9 cellular contexts compared by ENCODE assay signal in the genomic region with DNA sequence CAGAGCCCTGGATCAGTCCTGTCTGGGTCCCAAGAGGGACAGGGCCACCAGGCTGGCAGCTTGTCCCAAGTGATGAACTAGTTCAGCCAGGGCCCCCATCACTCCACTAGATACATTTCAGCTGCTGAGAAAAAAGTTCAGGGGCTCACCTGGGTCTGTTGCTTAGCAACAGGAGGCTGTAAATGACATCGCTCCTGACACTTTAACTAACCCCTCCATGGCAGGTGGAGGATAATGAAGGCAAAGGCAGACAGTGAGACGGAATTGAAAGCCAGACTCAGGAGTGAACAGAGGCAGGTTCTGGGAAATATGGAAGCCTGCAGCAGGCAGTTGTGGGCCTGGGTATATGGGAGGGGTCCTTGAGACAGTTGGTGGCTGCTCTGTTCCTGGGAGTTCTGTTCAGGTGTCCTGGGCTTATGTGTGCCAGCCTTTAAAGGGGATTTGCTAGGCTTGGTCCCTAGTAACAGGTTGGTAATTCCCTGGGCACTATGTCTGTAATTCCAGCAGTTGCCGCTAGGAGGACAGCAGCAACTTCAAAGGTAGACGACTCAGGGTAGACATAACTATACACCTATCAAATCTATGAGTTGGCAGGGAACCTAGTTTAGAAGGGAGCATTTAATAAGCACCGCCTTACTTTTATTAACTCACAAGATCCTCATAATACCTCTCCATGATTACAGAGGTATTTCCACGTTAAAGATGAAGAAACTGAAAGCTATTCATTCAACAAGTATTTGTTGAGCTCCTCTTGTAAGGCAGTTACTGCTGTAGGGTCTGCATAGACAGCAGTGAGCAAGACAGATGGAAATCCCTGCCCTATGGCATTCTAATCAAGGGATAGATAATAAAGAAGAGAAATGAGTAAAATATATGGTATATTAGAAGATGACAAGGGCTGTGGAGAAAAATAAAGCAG.
A peak's percentile ranks its signal among the peaks of the same experiment; 100 is the strongest.
DNase-seq lines count a peak whose midpoint lies in the region; ATAC-seq and TF ChIP-seq lines count a peak whose summit lies in the region.
"Had no signal": no experiment of that assay in that cellular context is flagged by ENCODE, and none has a peak within 500 bp of the region (broad histone marks: within the 10 kb centered on the region; RNA-seq: fewer than 3 reads in every experiment).

No MANE protein-coding gene starts in this region.

- peak; percentile 80 for TF ChIP-seq CTCF in fibroblast of villous mesenchyme (IDR thresholded peaks at IDR 0.05; ENCODE audit: insufficient read depth, low read depth, low read length)

- DNase-seq in NCI-H187 (lab: John Stamatoyannopoulos, UW) (peak; percentile 5 to 19), NCI-H187 treated with DMSO at 0.1 percent for 48 hours (lab: John Stamatoyannopoulos, UW) (no peak), NCI-H460 (ENCODE audit: extremely low read depth, low read depth) (peak; percentile 40), fibroblast of villous mesenchyme (ENCODE audit: low read depth) (peak; percentile 41), ecto neural progenitor cell (ENCODE audit: low spot score) (no peak)
- peak; percentile 39 for DNase-seq in activated CD8-positive, alpha-beta memory T cell treated with anti-CD3 and anti-CD28 coated beads, Interleukin-2, amount 50 U/mL, for 24 hours (ENCODE audit: extremely low read depth)
- peak; percentile 44 to 59 (median 56) for DNase-seq in stimulated activated CD4-positive, alpha-beta T cell treated with anti-CD3 and anti-CD28 coated beads, Interleukin-12 subunit alpha, Interleukin-12 subunit beta, amount 100 ng/mL, for 48 hours (ENCODE audit: low read depth in 2 of 3, low spot score in 1 of 3)

- no peak for ATAC-seq in GM19328 (IDR thresholded peaks at IDR 0.05; ENCODE audit: unreplicated experiment)

- no peak overlapping the region for H3K4me3 ChIP-seq in fibroblast of villous mesenchyme (ENCODE audit: low read depth, low read length)
- H3K4me3 ChIP-seq: BLaER1 had no signal

Comparison
In these comparisons a context has a peak if more than half of its experiments do, and no peak if none do; other contexts are left out.
1. DNase-seq: peak in NCI-H187 (2 of 2), NCI-H460 (single experiment), activated CD8-positive, alpha-beta memory T cell treated with anti-CD3 and anti-CD28 coated beads, Interleukin-2, amount 50 U/mL, for 24 hours (single experiment), fibroblast of villous mesenchyme (single experiment) and stimulated activated CD4-positive, alpha-beta T cell treated with anti-CD3 and anti-CD28 coated beads, Interleukin-12 subunit alpha, Interleukin-12 subunit beta, amount 100 ng/mL, for 48 hours (3 of 3); none in NCI-H187 treated with DMSO at 0.1 percent for 48 hours (single experiment) and ecto neural progenitor cell (single experiment).